In the genomic region with DNA sequence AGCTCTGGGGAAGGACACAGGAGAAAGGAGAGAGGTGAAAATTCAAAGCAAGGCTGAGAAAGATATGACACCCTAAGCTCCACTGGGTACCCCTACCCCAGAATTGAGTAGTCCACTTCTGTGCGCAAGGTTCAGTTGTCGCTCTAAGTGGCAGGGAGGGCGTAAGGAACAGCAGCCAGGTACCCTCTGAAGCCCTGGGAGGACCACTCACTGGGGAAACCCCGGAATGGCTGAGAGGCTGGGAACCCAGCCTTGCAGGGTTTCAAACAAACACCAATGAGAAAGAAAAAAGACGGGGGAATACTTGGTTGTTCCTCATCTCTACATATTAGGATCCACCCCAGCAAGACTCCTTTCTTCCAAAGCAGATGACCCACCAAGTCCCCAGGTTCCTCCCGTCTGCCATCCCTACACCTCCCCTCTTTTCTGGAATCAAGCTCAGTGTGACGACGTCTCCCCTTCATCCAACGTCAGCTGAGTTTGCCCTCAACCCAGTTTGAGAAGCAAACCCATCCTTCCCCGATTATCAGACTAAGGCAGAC, we compare ENCODE assay signal across 8 cellular contexts. TPM values are rescaled to one million over a fixed set of nuclear protein-coding genes. Genes with fewer than 3 reads are reported as not detected.
DNase-seq lines count a peak whose midpoint lies in the region; ATAC-seq and TF ChIP-seq lines count a peak whose summit lies in the region.

No MANE protein-coding gene starts in this region.

- peak overlapping the region; percentile 75 to 83 for H3K4me3 ChIP-seq in aorta (ENCODE audit: low read length in 2 of 2)

- H3K4me1 Mint-ChIP-seq in mesothelial cell of epicardium, result peaks cover 28% of the 10 kb centered on the region

- DNase-seq in Right ventricle myocardium superior, result no peak
- no peak for DNase-seq in cardiac septum (ENCODE audit: low spot score)
- peak in 2 of 61 donors; percentile 19 to 52 for DNase-seq in caudate nucleus (lab: John Stamatoyannopoulos, UW)
- no peak for DNase-seq in mesothelial cell of epicardium (ENCODE audit: low spot score in 2 of 2, unreplicated experiment in 2 of 2)
- peak in 1 of 2 donors; percentile 52 for DNase-seq in aorta
- DNase-seq in activated CD4-positive, alpha-beta T cell treated with anti-CD3 and anti-CD28 coated beads for 4 hours, result no peak

- peak overlapping the region; percentile 97 for H3K4me3 Mint-ChIP-seq in mesothelial cell of epicardium

- no peaks in the 10 kb centered on the region for H3K9me3 ChIP-seq in aorta (ENCODE audit: control insufficient read depth, low read length)

- H3K36me3 ChIP-seq in aorta (ENCODE audit: control insufficient read depth in 1 of 2, insufficient read depth in 2 of 2, low read length in 1 of 2), result no peaks in the 10 kb centered on the region

- no peaks in the 10 kb centered on the region for H3K36me3 Mint-ChIP-seq in mesothelial cell of epicardium

- H3K4me1 ChIP-seq in aorta (ENCODE audit: control insufficient read depth in 1 of 2, insufficient read depth in 2 of 2, low read length in 2 of 2), result peaks cover 0 to 3% of the 10 kb centered on the region in 2 donors

- H3K9me3 Mint-ChIP-seq in mesothelial cell of epicardium, result no peaks in the 10 kb centered on the region

- no peaks in the 10 kb centered on the region for H3K27me3 Mint-ChIP-seq in mesothelial cell of epicardium (ENCODE audit: low read depth)

- no peak for TF ChIP-seq CTCF in mesothelial cell of epicardium (IDR thresholded peaks at IDR 0.05; ENCODE audit: unreplicated experiment)

- H3K27me3 ChIP-seq in aorta (ENCODE audit: control insufficient read depth in 1 of 2, insufficient read depth in 2 of 2, low read length in 1 of 2), result no peaks in the 10 kb centered on the region

- H3K27ac ChIP-seq in caudate nucleus (ENCODE audit: low read depth, low read length) (peak overlapping the region; percentile 31), aorta (ENCODE audit: low read depth in 1 of 2, low read length in 2 of 2) (peak overlapping the region; percentile 80 to 88)

- whole genome bisulfite sequencing in aorta, 2 donors, result 3 to 4% methylated on average over 10 of the region's 10 CpGs

- peak overlapping the region; percentile 97 for H3K27ac Mint-ChIP-seq in mesothelial cell of epicardium

- ATAC-seq in Right ventricle myocardium superior (ENCODE audit: poor library complexity) (peak; percentile 3), aorta (ENCODE audit: low FRiP score) (peak; percentile 9), HG02870 (IDR thresholded peaks at IDR 0.05; ENCODE audit: unreplicated experiment) (no peak), HG03045 (IDR thresholded peaks at IDR 0.05; ENCODE audit: unreplicated experiment) (no peak)

- intact Hi-C loops in Right ventricle myocardium superior (cut with DNase I), result loop anchor here (5.0 kb wide), 1 partner anchor 42 kb away; the partner anchor contains the start of gene RHEBL1
- intact Hi-C loops in cardiac septum (cut with DNase I), result loop anchor here (2.0 kb wide), 1 partner anchor 21 kb away; the partner anchor contains the start of gene TUBA1B
- intact Hi-C loops in aorta (cut with DNase I), result loop anchor here in 1 of 2 donors (2.0 kb wide), 1 partner anchor 21 kb away; the partner anchor contains the start of gene TUBA1B

RNA-seq across cellular contexts. Expression of gene LMBR1L, which starts 0.9 kb away (rescaled TPM):
- total RNA-seq in Right ventricle myocardium superior, result 30.0 TPM
- 33.3 TPM for total RNA-seq in cardiac septum
- 142 to 160 TPM (median 149 TPM) in 3 replicates for total RNA-seq in mesothelial cell of epicardium
- 100 to 1,000 TPM in 1 of 2 donors, 10 to 100 TPM in 1; 69.2 to 104 TPM for total RNA-seq in aorta
- polyA plus RNA-seq in aorta, result 100 to 1,000 TPM in 1 of 2 donors, 1 to 10 TPM in 1; 5.6 to 160 TPM

RNA-seq across cellular contexts. Expression of gene DHH, which starts 15.1 kb away (rescaled TPM):
- 0.32 TPM for total RNA-seq in Right ventricle myocardium superior
- total RNA-seq in cardiac septum, result 1.6 TPM
- total RNA-seq in mesothelial cell of epicardium, result 0.38 to 0.63 TPM (median 0.49 TPM) in 3 replicates
- total RNA-seq in aorta, result 1 to 10 TPM; 1.3 to 3.6 TPM
- under 1 TPM in 1 of 2 donors, not detected in 1; 0.33 TPM for polyA plus RNA-seq in aorta

RNA-seq across cellular contexts. Expression of gene TUBA1B, which starts 21.5 kb away (rescaled TPM):
- total RNA-seq in Right ventricle myocardium superior (333 TPM), cardiac septum (377 TPM), mesothelial cell of epicardium (745 to 765 TPM (median 754 TPM) in 3 replicates), aorta (100 to 1,000 TPM; 403 to 813 TPM)
- polyA plus RNA-seq in aorta, result 100 to 1,000 TPM; 619 to 672 TPM

RNA-seq across cellular contexts. Expression of gene RHEBL1, which starts 39.9 kb away (rescaled TPM):
- total RNA-seq in Right ventricle myocardium superior (0.48 TPM), cardiac septum (0.38 TPM), mesothelial cell of epicardium (0.43 to 0.60 TPM (median 0.53 TPM) in 3 replicates), aorta (1 to 10 TPM in 1 of 2 donors, under 1 TPM in 1; 0.55 to 1.1 TPM)
- 1 to 10 TPM; 1.3 to 2.4 TPM for polyA plus RNA-seq in aorta

RNA-seq across cellular contexts. Expression of gene KMT2D, which starts 49.1 kb away (rescaled TPM):
- total RNA-seq in Right ventricle myocardium superior (38.1 TPM), cardiac septum (63.8 TPM), mesothelial cell of epicardium (125 to 137 TPM (median 136 TPM) in 3 replicates), aorta (10 to 100 TPM; 88.6 to 97.4 TPM)
- 10 to 100 TPM; 11.5 to 14.4 TPM for polyA plus RNA-seq in aorta

Comparison
In these comparisons a context has a peak if more than half of its experiments do, and no peak if none do; other contexts are left out.
1. ATAC-seq: peak in Right ventricle myocardium superior (single experiment) and aorta (single experiment); none in HG02870 (single experiment) and HG03045 (single experiment).